ENCODE assay signal across 1 cellular context in genomic region chr16:31278853-31279252, GRCh38. TPM values are rescaled to one million over a fixed set of nuclear protein-coding genes. Genes with fewer than 3 reads are reported as not detected.
"Had no signal": no experiment of that assay in that cellular context is flagged by ENCODE, and none has a peak within 500 bp of the region (broad histone marks: within the 10 kb centered on the region; RNA-seq: fewer than 3 reads in every experiment).

No MANE protein-coding gene starts in this region.

RNA-seq across cellular contexts. Expression of gene ITGAM, which starts 19.1 kb away (rescaled TPM):
- polyA plus RNA-seq: IMR-90 had no signal
